ENCODE assay signal across 27 cellular contexts in the genomic region with DNA sequence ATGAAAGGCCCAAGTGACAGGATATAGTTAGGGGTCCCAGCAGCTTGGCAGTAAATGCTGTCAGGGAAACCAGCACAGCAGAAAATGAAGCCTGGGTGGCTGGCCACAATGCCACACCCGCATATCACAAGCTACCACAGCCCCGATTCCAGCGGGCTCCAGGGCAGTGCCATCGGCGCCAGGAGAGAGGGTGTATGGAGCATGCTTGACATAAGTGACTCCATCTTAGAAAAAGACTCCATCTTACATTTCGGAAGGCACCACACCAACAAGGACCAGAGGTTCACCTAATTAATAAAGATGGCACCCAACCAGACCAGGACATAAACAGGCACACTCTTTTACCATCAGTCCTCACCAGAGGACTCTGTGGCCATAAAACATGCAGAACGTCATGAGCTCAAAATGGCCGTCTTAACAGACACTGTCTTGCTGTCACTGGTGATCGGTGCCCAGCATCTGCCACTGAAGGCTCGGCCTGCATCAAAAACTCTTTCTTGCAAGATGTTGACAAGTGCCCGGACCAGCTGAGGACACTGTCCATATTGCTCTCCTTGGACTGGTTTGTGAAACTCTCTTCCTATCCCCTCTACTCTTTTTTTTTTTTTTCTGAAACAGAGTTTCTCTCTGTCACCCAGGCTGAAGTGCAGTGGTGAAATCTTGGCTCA.
"Had no signal": no experiment of that assay in that cellular context is flagged by ENCODE, and none has a peak within 500 bp of the region (broad histone marks: within the 10 kb centered on the region; RNA-seq: fewer than 3 reads in every experiment).

No MANE protein-coding gene starts in this region.

- H3K4me3 Mint-ChIP-seq: activated T-cell treated with anti-CD3 and anti-CD28 coated beads, Interleukin-2, amount 50 U/mL, for 72 hours; brain; mesothelial cell of epicardium; naive B cell; nephron progenitor cell had no signal

- H3K4me1 Mint-ChIP-seq: brain had no signal

- H3K27ac Mint-ChIP-seq: activated naive CD4-positive, alpha-beta T cell treated with anti-CD3 and anti-CD28 coated beads, Interleukin-2, amount 50 U/mL, for 72 hours; activated T-cell treated with anti-CD3 and anti-CD28 coated beads, Interleukin-2, amount 50 U/mL, for 72 hours; brain; mesothelial cell of epicardium; naive B cell; nephron progenitor cell; T-cell had no signal

- H2AFZ ChIP-seq: hepatocyte, parathyroid adenoma had no signal

- H3K4me2 ChIP-seq: hepatocyte had no signal

- DNase-seq: activated CD4-positive, alpha-beta T cell treated with anti-CD3 and anti-CD28 coated beads for 4 hours; activated CD4-positive, alpha-beta T cell treated with anti-CD3 and anti-CD28 coated beads, Interleukin-2, amount 50 U/mL, for 4 hours; activated naive CD4-positive, alpha-beta T cell; activated T-cell treated with anti-CD3 and anti-CD28 coated beads, Interleukin-2, amount 50 U/mL, for 72 hours; adrenal gland; cortex of kidney; effector memory CD8-positive, alpha-beta T cell; erythroblast; gastrocnemius medialis; left cardiac atrium; mammary epithelial cell; naive B cell; nephron progenitor cell; psoas muscle; stimulated activated CD4-positive, alpha-beta T cell treated with anti-CD3 and anti-CD28 coated beads, Interleukin-15, amount 100 ng/mL, for 24 hours; stimulated activated CD4-positive, alpha-beta T cell treated with anti-CD3 and anti-CD28 coated beads, Interleukin-2, amount 100 ng/mL, for 24 hours; stimulated activated naive CD4-positive, alpha-beta T cell treated with Interleukin-2 at 50 U/mL for 16 hours; T-cell; T-helper 9 cell; testis; transverse colon had no signal

- H3K4me3 ChIP-seq: adrenal gland, ascending aorta, gastrocnemius medialis, hepatocyte, psoas muscle, testis, transverse colon had no signal

- H3K36me3 ChIP-seq: adrenal gland, ascending aorta, gastrocnemius medialis, transverse colon had no signal

- H3K9me3 Mint-ChIP-seq: activated T-cell treated with anti-CD3 and anti-CD28 coated beads, Interleukin-2, amount 50 U/mL, for 72 hours; effector memory CD8-positive, alpha-beta T cell; mesothelial cell of epicardium; nephron progenitor cell; T-cell had no signal

- H3K79me2 ChIP-seq: hepatocyte, parathyroid adenoma had no signal

- H3K4me1 ChIP-seq: adrenal gland, ascending aorta, gastrocnemius medialis, parathyroid adenoma, psoas muscle, testis, transverse colon had no signal

- H3K9me3 ChIP-seq: adrenal gland, ascending aorta, gastrocnemius medialis, psoas muscle, testis, transverse colon had no signal

- H3K36me3 Mint-ChIP-seq: brain, mesothelial cell of epicardium, naive B cell, T-cell had no signal

- H3K27me3 Mint-ChIP-seq: effector memory CD8-positive, alpha-beta T cell; T-cell had no signal

- ATAC-seq: activated naive CD4-positive, alpha-beta T cell treated with anti-CD3 and anti-CD28 coated beads, Interleukin-2, amount 50 U/mL, for 72 hours; activated T-cell treated with anti-CD3 and anti-CD28 coated beads, Interleukin-2, amount 50 U/mL, for 72 hours; effector memory CD8-positive, alpha-beta T cell; gastrocnemius medialis; left cardiac atrium; psoas muscle; T-cell had no signal

- H3K9ac ChIP-seq: parathyroid adenoma had no signal

- H3K27me3 ChIP-seq: adrenal gland, ascending aorta, gastrocnemius medialis, hepatocyte, testis, transverse colon had no signal
